Comparison of ENCODE assay signal across 1 cellular context in genomic region chr2:171416009-171416926, GRCh38.
TF ChIP-seq lines count a peak whose summit lies in the region.

No MANE protein-coding gene starts in this region.

TF ChIP-seq in HEK293, 187 proteins besides CTCF, POLR2A, EP300 and RAD21 (continued from another document and continues in another):
- TF ChIP-seq ZBTB10 (tag by site-specific recombination; IDR thresholded peaks at IDR 0.05) (no peak), ZNF266 (tag by site-specific recombination; IDR thresholded peaks at IDR 0.05; ENCODE audit: low read depth) (no peak), FEZF1 (tag by site-specific recombination; IDR thresholded peaks at IDR 0.05) (no peak), ZBTB17 (tag by site-specific recombination; IDR thresholded peaks at IDR 0.05) (peak; percentile 88), ZSCAN16 (tag by site-specific recombination; IDR thresholded peaks at IDR 0.05) (no peak), SCRT1 (tag by site-specific recombination; IDR thresholded peaks at IDR 0.05; ENCODE audit: borderline replicate concordance) (no peak), ZFP69B (tag by site-specific recombination; IDR thresholded peaks at IDR 0.05) (no peak), KLF9 (tag by site-specific recombination; IDR thresholded peaks at IDR 0.05; ENCODE audit: low read depth) (no peak), BCL11B (tag by site-specific recombination; IDR thresholded peaks at IDR 0.05; ENCODE audit: low read depth) (no peak), ZNF791 (tag by site-specific recombination; IDR thresholded peaks at IDR 0.05) (no peak), PBX3 (CRISPR knock-in tag; IDR thresholded peaks at IDR 0.05) (no peak), ZNF768 (tag by site-specific recombination; IDR thresholded peaks at IDR 0.05) (no peak), ZNF362 (tag by site-specific recombination; IDR thresholded peaks at IDR 0.05) (no peak), ZBTB8A (tag by site-specific recombination; IDR thresholded peaks at IDR 0.05) (no peak), ZNF132 (tag by site-specific recombination; IDR thresholded peaks at IDR 0.05; ENCODE audit: borderline replicate concordance) (no peak), ZNF701 (tag by site-specific recombination; IDR thresholded peaks at IDR 0.05) (no peak), ZNF335 (tag by site-specific recombination; conservative IDR thresholded peaks at IDR 0.05) (0 out of 2 replicates have a peak, but pooled peaks have one; percentile 1), ZNF544 (tag by site-specific recombination; IDR thresholded peaks at IDR 0.05) (no peak), SCRT2 (tag by site-specific recombination; IDR thresholded peaks at IDR 0.05) (peak; percentile 30; the same call in 1 of the 2 replicates), YY2 (tag by site-specific recombination; IDR thresholded peaks at IDR 0.05) (no peak), ZNF76 (tag by site-specific recombination; IDR thresholded peaks at IDR 0.05; ENCODE audit: borderline replicate concordance, low read depth) (no peak), ZNF157 (tag by site-specific recombination; IDR thresholded peaks at IDR 0.05) (no peak), ZNF660 (tag by site-specific recombination; IDR thresholded peaks at IDR 0.05) (0 out of 2 replicates have a peak, but pooled peaks have one; percentile 29), ZSCAN23 (tag by site-specific recombination; IDR thresholded peaks at IDR 0.05) (no peak), ZNF677 (tag by site-specific recombination; IDR thresholded peaks at IDR 0.05) (no peak), ZNF692 (tag by site-specific recombination; IDR thresholded peaks at IDR 0.05) (peak; percentile 20; the same call in 1 of the 2 replicates), YY1 (tag by site-specific recombination; IDR thresholded peaks at IDR 0.05) (no peak), ZNF10 (tag by site-specific recombination; IDR thresholded peaks at IDR 0.05) (no peak), ZBTB11 (tag by site-specific recombination; conservative IDR thresholded peaks at IDR 0.05; ENCODE audit: low read depth) (no peak), INSM2 (tag by site-specific recombination; IDR thresholded peaks at IDR 0.05) (no peak), TRIM28 (IDR thresholded peaks at IDR 0.05; ENCODE audit: borderline replicate concordance, low read length) (peak; percentile 87), GFI1B (tag by site-specific recombination; IDR thresholded peaks at IDR 0.05) (no peak), ZBTB49 (tag by site-specific recombination; IDR thresholded peaks at IDR 0.05; ENCODE audit: low read depth) (no peak), ZBTB26 (tag by site-specific recombination; optimal IDR thresholded peaks at IDR 0.05) (no peak), ZNF837 (tag by site-specific recombination; IDR thresholded peaks at IDR 0.05) (no peak), ZFP3 (tag by site-specific recombination; IDR thresholded peaks at IDR 0.05; ENCODE audit: low read depth) (no peak), ZNF521 (tag by site-specific recombination; IDR thresholded peaks at IDR 0.05) (no peak), ZNF639 (tag by site-specific recombination; IDR thresholded peaks at IDR 0.05) (no peak), ZNF596 (tag by site-specific recombination; IDR thresholded peaks at IDR 0.05) (no peak), ZNF629 (tag by site-specific recombination; IDR thresholded peaks at IDR 0.05) (0 out of 2 replicates have a peak, but pooled peaks have one; percentile 27), ELK4 (IDR thresholded peaks at IDR 0.05; ENCODE audit: borderline replicate concordance, low read depth, low read length) (no peak)
